In the genomic region with DNA sequence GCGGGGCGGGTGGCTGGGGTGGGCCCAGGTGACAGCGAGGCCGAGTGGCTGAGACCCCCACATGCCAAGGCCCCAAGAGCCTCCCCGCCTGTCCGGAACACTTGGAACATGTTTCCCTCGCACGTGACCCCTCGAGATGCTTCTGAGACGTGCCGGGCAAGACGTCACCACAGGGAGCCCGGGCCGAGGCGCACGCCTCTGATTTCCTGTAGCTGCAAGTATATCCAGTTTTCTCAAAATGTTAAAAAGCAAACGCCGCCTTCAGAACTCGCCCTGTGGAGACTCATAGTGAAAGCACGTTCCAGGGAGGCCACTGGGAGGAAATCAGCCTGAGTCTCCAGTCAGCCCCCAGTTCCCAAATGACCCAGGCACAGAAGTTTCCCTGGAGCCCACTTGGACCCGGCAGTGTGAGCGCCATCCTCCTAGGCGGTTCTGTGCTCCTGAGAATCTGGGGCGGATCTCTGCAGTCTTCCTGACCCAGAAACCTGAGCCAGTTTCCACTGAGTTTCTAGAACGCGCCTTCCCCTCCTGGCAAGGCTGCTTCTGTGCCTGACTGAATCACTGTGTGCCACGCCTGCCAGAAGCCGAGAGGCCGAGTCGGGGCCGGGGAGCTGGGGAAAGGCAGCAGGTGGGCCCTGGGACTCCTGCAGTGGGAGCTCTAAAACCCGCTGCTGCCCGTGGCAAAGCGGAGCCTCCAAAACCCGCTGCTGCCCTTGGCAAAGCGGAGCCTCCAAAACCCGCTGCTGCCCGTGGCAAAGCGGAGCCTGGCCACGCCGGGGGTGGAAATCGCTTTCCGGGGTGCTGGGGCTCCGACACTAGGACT, we compare ENCODE assay signal across 15 cellular contexts.
DNase-seq lines count a peak whose midpoint lies in the region; ATAC-seq, FAIRE-seq and TF ChIP-seq lines count a peak whose summit lies in the region.
"Had no signal": no experiment of that assay in that cellular context is flagged by ENCODE, and none has a peak within 500 bp of the region (broad histone marks: within the 10 kb centered on the region; RNA-seq: fewer than 3 reads in every experiment).

No MANE protein-coding gene starts in this region.

- no peak overlapping the region for H3K27ac ChIP-seq in spleen
- peak overlapping the region in 1 of 2 donors; percentile 38 for H3K27ac ChIP-seq in breast epithelium

- H3K9me3 ChIP-seq in spleen = no peaks in the 10 kb centered on the region
- no peaks in the 10 kb centered on the region for H3K9me3 ChIP-seq in breast epithelium

- TF ChIP-seq CTCF in spleen (IDR thresholded peaks at IDR 0.05 in 8 of 11, conservative IDR thresholded peaks at IDR 0.05 in 3 of 11) = no peak
- TF ChIP-seq CTCF in breast epithelium (IDR thresholded peaks at IDR 0.05) = no peak

- H3K27me3 ChIP-seq in spleen (replicated peaks in 1 of 7) (no peaks in the 10 kb centered on the region), breast epithelium (no peaks in the 10 kb centered on the region)

- no peak overlapping the region for H3K4me3 ChIP-seq in spleen
- H3K4me3 ChIP-seq in breast epithelium = no peak overlapping the region

- ATAC-seq in HG03460 (IDR thresholded peaks at IDR 0.05; ENCODE audit: unreplicated experiment) = no peak
- ATAC-seq: activated CD8-positive, alpha-beta T cell treated with anti-CD3 and anti-CD28 coated beads, Interleukin-2, amount 10 ng/mL, durations not matched to agents 7 days and 5 days had no signal

- H3K4me1 ChIP-seq in spleen (peaks cover 0 to 9% (median 6%) of the 10 kb centered on the region in 6 donors), breast epithelium (no peaks in the 10 kb centered on the region)

- TF ChIP-seq POLR2A in GM12892 (IDR thresholded peaks at IDR 0.05; ENCODE audit: low read depth, low read length) (0 out of 2 replicates have a peak, but pooled peaks have one; percentile 6), spleen (IDR thresholded peaks at IDR 0.05) (no peak), breast epithelium (IDR thresholded peaks at IDR 0.05) (no peak)

- 92 to 96% (median 94%) methylated on average over 37 to 44 of the region's 44 CpGs for WGBS in spleen, 5 donors

- FAIRE-seq in GM12892 (lab: Jason Lieb, UNC) = no peak

- DNase-seq in GM12892 (ENCODE audit: insufficient read length) (no peak), cerebellar cortex (ENCODE audit: low spot score) (peak; percentile 93), inferior parietal cortex (ENCODE audit: extremely low spot score) (peak; percentile 32), spleen (peak; percentile 69), SKM-1 (lab: John Stamatoyannopoulos, UW; ENCODE audit: unreplicated experiment) (no peak), EL (no peak), breast epithelium (ENCODE audit: low spot score in 2 of 2) (no peak)
- DNase-seq: activated CD8-positive, alpha-beta T cell treated with anti-CD3 and anti-CD28 coated beads, Interleukin-2, amount 10 ng/mL, durations not matched to agents 7 days and 5 days; activated gamma-delta T cell treated with Interleukin-2 at 50 U/mL for 16 hours; central memory CD4-positive, alpha-beta T cell; NCI-H1694; SIG-M5; stimulated activated CD4-positive, alpha-beta T cell treated with anti-CD3 and anti-CD28 coated beads, Interleukin-4, amount 100 ng/mL, for 24 hours; stimulated activated naive CD4-positive, alpha-beta T cell had no signal

- peaks cover 4 to 100% (median 85%) of the 10 kb centered on the region in 6 donors for H3K36me3 ChIP-seq in spleen
- H3K36me3 ChIP-seq in breast epithelium = peaks cover 6% of the 10 kb centered on the region

- intact Hi-C loops in spleen (cut with DNase I; ENCODE audit: low total_unique reads) = no loop called here
- intact Hi-C loops in breast epithelium (cut with DNase I; ENCODE audit: low total_unique reads) = no loop called here

Comparison
In these comparisons a context has a peak if more than half of its experiments do, and no peak if none do; other contexts are left out.
1. DNase-seq: peak in cerebellar cortex (single experiment), inferior parietal cortex (single experiment) and spleen (single experiment); none in GM12892 (single experiment), SKM-1 (single experiment), EL (single experiment) and breast epithelium (0 of 2).